ENCODE assay signal across 8 cellular contexts in genomic region chr6:166381733-166382499, GRCh38. TPM values are rescaled to one million over a fixed set of nuclear protein-coding genes. Genes with fewer than 3 reads are reported as not detected.
DNase-seq lines count a peak whose midpoint lies in the region; ATAC-seq and TF ChIP-seq lines count a peak whose summit lies in the region.

No MANE protein-coding gene starts in this region.

- peak; percentile 48 for ATAC-seq in GM19467 (IDR thresholded peaks at IDR 0.05; ENCODE audit: unreplicated experiment)
- peak; percentile 47 for ATAC-seq in activated T-helper 17 cell treated with anti-CD3 and anti-CD28 coated beads, Interleukin-2, amount 50 U/mL, for 72 hours (replicated peaks)
- peak; percentile 66 for ATAC-seq in foreskin keratinocyte
- no peak for ATAC-seq in thoracic aorta (ENCODE audit: insufficient number of reproducible peaks, low FRiP score, low read depth)

- no peaks in the 10 kb centered on the region for H3K36me3 ChIP-seq in thoracic aorta

- peak; percentile 75 for TF ChIP-seq CTCF in HL-60 (IDR thresholded peaks at IDR 0.05; ENCODE audit: insufficient read depth, low read length)
- TF ChIP-seq CTCF in foreskin keratinocyte (conservative IDR thresholded peaks at IDR 0.05) = peak; percentile 89
- TF ChIP-seq CTCF in thoracic aorta (IDR thresholded peaks at IDR 0.05) = peak; percentile 69

- peak overlapping the region; percentile 84 for H3K27ac Mint-ChIP-seq in activated T-helper 17 cell treated with anti-CD3 and anti-CD28 coated beads, Interleukin-2, amount 50 U/mL, for 72 hours

- H3K27me3 ChIP-seq in HL-60 (ENCODE audit: insufficient read depth, poor library complexity, severe bottlenecking) = no peaks in the 10 kb centered on the region
- no peaks in the 10 kb centered on the region for H3K27me3 ChIP-seq in foreskin keratinocyte
- H3K27me3 ChIP-seq in thoracic aorta (replicated peaks; ENCODE audit: insufficient read depth) = no peaks in the 10 kb centered on the region

- H3K4me3 Mint-ChIP-seq in activated T-helper 17 cell treated with anti-CD3 and anti-CD28 coated beads, Interleukin-2, amount 50 U/mL, for 72 hours = peak overlapping the region; percentile 90

- no peaks in the 10 kb centered on the region for H3K9me3 ChIP-seq in thoracic aorta

- DNase-seq in D341Med (ENCODE audit: low spot score) (peak; percentile 85), HL-60 (ENCODE audit: low read depth in 1 of 2, low spot score in 1 of 2) (peak; percentile 32 to 76), foreskin keratinocyte (peak in 1 of 2 donors; percentile 58), occipital lobe (lab: John Stamatoyannopoulos, UW) (peak; percentile 55), thoracic aorta (ENCODE audit: low spot score) (no peak)

- peaks cover 6% of the 10 kb centered on the region for H3K4me1 Mint-ChIP-seq in activated T-helper 17 cell treated with anti-CD3 and anti-CD28 coated beads, Interleukin-2, amount 50 U/mL, for 72 hours

- H3K36me3 Mint-ChIP-seq in activated T-helper 17 cell treated with anti-CD3 and anti-CD28 coated beads, Interleukin-2, amount 50 U/mL, for 72 hours (ENCODE audit: low read depth) = no peaks in the 10 kb centered on the region

- H3K4me3 ChIP-seq in HL-60 (replicated peaks; ENCODE audit: insufficient read depth, low read length) = peak overlapping the region; percentile 95
- H3K4me3 ChIP-seq in thoracic aorta = peak overlapping the region; percentile 77

- H3K27ac ChIP-seq in HL-60 (replicated peaks) = peak overlapping the region; percentile 76
- no peak overlapping the region for H3K27ac ChIP-seq in foreskin keratinocyte
- peak overlapping the region; percentile 91 to 97 for H3K27ac ChIP-seq in thoracic aorta

- H3K27me3 Mint-ChIP-seq in activated T-helper 17 cell treated with anti-CD3 and anti-CD28 coated beads, Interleukin-2, amount 50 U/mL, for 72 hours = no peaks in the 10 kb centered on the region

- H3K4me1 ChIP-seq in foreskin keratinocyte (no peaks in the 10 kb centered on the region), thoracic aorta (ENCODE audit: control insufficient read depth in 1 of 2, low read depth in 2 of 2) (peaks cover 16 to 29% of the 10 kb centered on the region in 2 donors)

- H3K9me3 Mint-ChIP-seq in activated T-helper 17 cell treated with anti-CD3 and anti-CD28 coated beads, Interleukin-2, amount 50 U/mL, for 72 hours = no peaks in the 10 kb centered on the region

TF ChIP-seq in PFSK-1, 5 proteins besides CTCF, POLR2A, EP300 and RAD21:
- TF ChIP-seq SIN3A (IDR thresholded peaks at IDR 0.05; ENCODE audit: borderline replicate concordance, insufficient read depth, low read length) (peak; percentile 88; the same call in 1 of the 2 replicates), REST (IDR thresholded peaks at IDR 0.05; ENCODE audit: insufficient read depth in 1 of 2, low read depth in 2 of 2, low read length in 2 of 2) (no peak), FOXP2 (optimal IDR thresholded peaks at IDR 0.05; ENCODE audit: borderline replicate concordance, extremely low read depth, extremely low read length, insufficient read depth) (peak; percentile 83), POLR2AphosphoS5 (IDR thresholded peaks at IDR 0.05; ENCODE audit: low read depth, low read length) (no peak)
TF ChIP-seq in PFSK-1: peak in this region for 2.

RNA-seq across cellular contexts. Expression of gene MPC1, which starts 0.8 kb away (rescaled TPM):
- 164 TPM for polyA plus RNA-seq in PFSK-1 (2012; ENCODE audit: insufficient read length, low read depth)
- total RNA-seq in activated T-helper 17 cell treated with anti-CD3 and anti-CD28 coated beads, Interleukin-2, amount 50 U/mL, for 72 hours = 10 to 100 TPM in 1 of 2 donors, 1 to 10 TPM in 1; 6.5 to 15.9 TPM
- 22.8 and 28.9 TPM in 2 replicates for total RNA-seq in foreskin keratinocyte
- polyA plus RNA-seq in foreskin keratinocyte = 30.1 and 40.3 TPM in 2 replicates
- 57.7 TPM for total RNA-seq in occipital lobe
- total RNA-seq in thoracic aorta = 10 to 100 TPM; 43.8 to 56.0 TPM

RNA-seq across cellular contexts. Expression of gene SFT2D1, which starts 39.6 kb away (rescaled TPM):
- polyA plus RNA-seq in PFSK-1 (2012; ENCODE audit: insufficient read length, low read depth) = 40.8 TPM
- 10 to 100 TPM; 40.1 to 43.8 TPM for total RNA-seq in activated T-helper 17 cell treated with anti-CD3 and anti-CD28 coated beads, Interleukin-2, amount 50 U/mL, for 72 hours
- total RNA-seq in foreskin keratinocyte (48.2 and 48.7 TPM in 2 replicates), occipital lobe (24.2 TPM), thoracic aorta (10 to 100 TPM; 23.3 to 27.9 TPM)
- polyA plus RNA-seq in foreskin keratinocyte = 64.5 and 70.3 TPM in 2 replicates
